22 cellular contexts compared by ENCODE assay signal in the genomic region with DNA sequence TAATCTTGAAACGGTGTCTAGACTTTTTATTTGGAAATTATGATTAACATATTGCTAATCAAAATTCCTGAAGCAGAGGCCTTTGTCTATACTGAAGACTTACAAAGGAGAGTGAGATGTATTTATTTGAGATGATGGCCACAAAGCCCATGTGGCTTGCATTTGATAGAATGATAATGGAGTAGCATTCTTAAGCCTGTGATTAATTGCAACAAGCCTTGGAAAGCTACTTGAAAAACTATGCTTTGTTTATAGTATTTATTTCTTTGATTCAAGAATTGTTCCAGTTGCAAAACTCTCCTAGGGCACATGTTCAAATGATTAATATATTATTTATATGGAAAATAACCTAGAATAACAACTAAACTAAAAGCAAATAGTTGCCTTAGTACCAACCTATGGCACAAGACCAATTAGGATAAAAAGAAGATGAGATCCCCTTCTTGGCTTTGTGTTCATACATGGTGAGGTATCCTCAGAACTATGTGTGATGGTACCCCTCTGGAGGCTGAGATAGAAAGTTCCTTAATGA.
DNase-seq lines count a peak whose midpoint lies in the region; ATAC-seq and TF ChIP-seq lines count a peak whose summit lies in the region.
"Had no signal": no experiment of that assay in that cellular context is flagged by ENCODE, and none has a peak within 500 bp of the region (broad histone marks: within the 10 kb centered on the region; RNA-seq: fewer than 3 reads in every experiment).

No MANE protein-coding gene starts in this region.

- no peak for TF ChIP-seq POLR2A in prostate gland (IDR thresholded peaks at IDR 0.05)

- no peaks in the 10 kb centered on the region for H3K36me3 Mint-ChIP-seq in CD14-positive monocyte
- H3K36me3 Mint-ChIP-seq: activated naive CD8-positive, alpha-beta T cell; immature natural killer cell; naive thymus-derived CD4-positive, alpha-beta T cell; WTC11 had no signal

- H3K9me2 ChIP-seq in OCI-LY1 (ENCODE audit: low read depth, low read length): no peaks in the 10 kb centered on the region

- no peak overlapping the region for H3K9ac ChIP-seq in OCI-LY1 (ENCODE audit: low read length)
- H3K9ac ChIP-seq in fibroblast of lung (ENCODE audit: insufficient read depth, low read length): no peak overlapping the region

- H3F3A ChIP-seq in OCI-LY1 (ENCODE audit: insufficient read depth, low read length): no peaks in the 10 kb centered on the region

- H4K20me1 ChIP-seq in OCI-LY1 (ENCODE audit: insufficient read depth, low read length) (no peaks in the 10 kb centered on the region), fibroblast of lung (ENCODE audit: control insufficient read depth, extremely low read depth, insufficient read depth, low read length) (no peaks in the 10 kb centered on the region)

- peak overlapping the region in 4 of 7 donors; percentile 61 to 89 (median 82) for H3K27ac Mint-ChIP-seq in CD14-positive monocyte
- H3K27ac Mint-ChIP-seq: activated CD8-positive, alpha-beta T cell treated with anti-CD3 and anti-CD28 coated beads, Interleukin-2, amount 10 ng/mL, durations not matched to agents 7 days and 5 days; activated naive CD8-positive, alpha-beta T cell; immature natural killer cell; naive thymus-derived CD4-positive, alpha-beta T cell; WTC11 had no signal

- H3K9me3 ChIP-seq in OCI-LY1 (ENCODE audit: low read length) (no peaks in the 10 kb centered on the region), fibroblast of lung (ENCODE audit: control insufficient read depth, insufficient read depth, low read depth, low read length) (no peaks in the 10 kb centered on the region), prostate gland (no peaks in the 10 kb centered on the region), left ventricle myocardium inferior (replicated peaks) (no peaks in the 10 kb centered on the region)
- H3K9me3 ChIP-seq: lower lobe of right lung, SJCRH30, suprapubic skin had no signal

- intact Hi-C loops in CD14-positive monocyte (cut with micrococcal nuclease): loop anchor here in 1 of 2 donors (10.0 kb wide), 1 partner anchor 163 kb away; no protein-coding TSS in a partner anchor
- intact Hi-C loops in prostate gland (cut with DNase I): loop anchor here (5.0 to 10.0 kb wide), 3 partner anchors 79 to 244 kb away; partner anchors contain the start of gene TBL1XR1
- intact Hi-C loops in left ventricle myocardium inferior (cut with micrococcal nuclease): no loop called here

- no peaks in the 10 kb centered on the region for H3K27me3 Mint-ChIP-seq in CD14-positive monocyte (ENCODE audit: low read depth in 3 of 3)
- H3K27me3 Mint-ChIP-seq: activated naive CD8-positive, alpha-beta T cell; naive thymus-derived CD4-positive, alpha-beta T cell had no signal

- H3K36me3 ChIP-seq in OCI-LY1 (ENCODE audit: insufficient read depth, low read length): no peaks in the 10 kb centered on the region
- H3K36me3 ChIP-seq in fibroblast of lung (ENCODE audit: control insufficient read depth, insufficient read depth, low read length): no peaks in the 10 kb centered on the region
- no peaks in the 10 kb centered on the region for H3K36me3 ChIP-seq in prostate gland
- H3K36me3 ChIP-seq in left ventricle myocardium inferior: no peaks in the 10 kb centered on the region
- H3K36me3 ChIP-seq: brain microvascular endothelial cell, lower lobe of right lung, SJCRH30, suprapubic skin had no signal

- H3K4me3 ChIP-seq in OCI-LY1 (ENCODE audit: low read depth, low read length, poor library complexity, severe bottlenecking) (peak overlapping the region; percentile 15), fibroblast of lung (replicated peaks in 1 of 4; ENCODE audit: control extremely low read depth in 1 of 4, insufficient read depth in 1 of 4, low read depth in 3 of 4, low read length in 4 of 4) (peak overlapping the region in 1 of 4 experiments; percentile 55), prostate gland (no peak overlapping the region), left ventricle myocardium inferior (no peak overlapping the region)
- H3K4me3 ChIP-seq: lower lobe of right lung, SJCRH30, skin epidermis, suprapubic skin had no signal

- no peaks in the 10 kb centered on the region for H3K27me3 ChIP-seq in OCI-LY1 (ENCODE audit: insufficient read depth, low read length)
- no peaks in the 10 kb centered on the region for H3K27me3 ChIP-seq in fibroblast of lung (ENCODE audit: control insufficient read depth, insufficient read depth, low read length)
- no peaks in the 10 kb centered on the region for H3K27me3 ChIP-seq in prostate gland (replicated peaks; ENCODE audit: insufficient read depth)
- H3K27me3 ChIP-seq in left ventricle myocardium inferior (ENCODE audit: low read depth): no peaks in the 10 kb centered on the region
- H3K27me3 ChIP-seq: brain microvascular endothelial cell, SJCRH30, suprapubic skin had no signal

- peaks cover 32% of the 10 kb centered on the region for H3K4me1 Mint-ChIP-seq in CD14-positive monocyte
- H3K4me1 Mint-ChIP-seq: immature natural killer cell, WTC11 had no signal

- no peaks in the 10 kb centered on the region for H3K79me2 ChIP-seq in OCI-LY1 (ENCODE audit: insufficient read depth, low read length)
- no peaks in the 10 kb centered on the region for H3K79me2 ChIP-seq in fibroblast of lung (ENCODE audit: control insufficient read depth, insufficient read depth, low read length)

- H3K4me1 ChIP-seq in OCI-LY1 (ENCODE audit: insufficient read depth, low read length, severe bottlenecking) (peaks cover 23% of the 10 kb centered on the region), fibroblast of lung (ENCODE audit: control insufficient read depth, extremely low read depth, insufficient read depth, low read length) (peaks cover 2% of the 10 kb centered on the region), prostate gland (replicated peaks) (no peaks in the 10 kb centered on the region), left ventricle myocardium inferior (peaks cover 5% of the 10 kb centered on the region)

- H3K4me3 Mint-ChIP-seq in CD14-positive monocyte: no peak overlapping the region
- H3K4me3 Mint-ChIP-seq: activated CD8-positive, alpha-beta T cell treated with anti-CD3 and anti-CD28 coated beads, Interleukin-2, amount 10 ng/mL, durations not matched to agents 7 days and 5 days; activated naive CD8-positive, alpha-beta T cell; activated T-cell treated with anti-CD3 and anti-CD28 coated beads, Interleukin-2, amount 50 U/mL, for 4 hours; immature natural killer cell; naive thymus-derived CD4-positive, alpha-beta T cell; WTC11 had no signal

- DNase-seq in CD14-positive monocyte (ENCODE audit: low spot score) (no peak), fibroblast of lung (ENCODE audit: low read depth in 2 of 2) (peak; percentile 53 to 81), prostate gland (ENCODE audit: low spot score) (no peak), left ventricle myocardium inferior (no peak), iPS-NIHi7 (ENCODE audit: extremely low spot score) (no peak), NCI-H774 (lab: John Stamatoyannopoulos, UW) (no peak)
- DNase-seq: activated CD8-positive, alpha-beta T cell treated with anti-CD3 and anti-CD28 coated beads, Interleukin-2, amount 10 ng/mL, durations not matched to agents 7 days and 5 days; activated T-cell treated with anti-CD3 and anti-CD28 coated beads, Interleukin-2, amount 50 U/mL, for 4 hours; brain microvascular endothelial cell; cortex of kidney; immature natural killer cell; lower lobe of right lung; naive thymus-derived CD4-positive, alpha-beta T cell; NCI-H2029; SJCRH30; stimulated activated CD4-positive, alpha-beta T cell treated with anti-CD3 and anti-CD28 coated beads, Interleukin-4, amount 100 ng/mL, for 24 hours had no signal

- H3K4me2 ChIP-seq in OCI-LY1 (ENCODE audit: low read length) (peak overlapping the region; percentile 60), fibroblast of lung (ENCODE audit: extremely low read depth, insufficient read depth, low read length) (peak overlapping the region; percentile 58)

- TF ChIP-seq CTCF in CD14-positive monocyte (IDR thresholded peaks at IDR 0.05) (no peak), OCI-LY1 (IDR thresholded peaks at IDR 0.05; ENCODE audit: low read length) (no peak), fibroblast of lung (conservative IDR thresholded peaks at IDR 0.05 in 1 of 2, IDR thresholded peaks at IDR 0.05 in 1 of 2; ENCODE audit: low read depth in 1 of 2, low read length in 2 of 2) (no peak), prostate gland (IDR thresholded peaks at IDR 0.05) (no peak), left ventricle myocardium inferior (IDR thresholded peaks at IDR 0.05; ENCODE audit: borderline replicate concordance) (no peak)

- no peak overlapping the region for H2AFZ ChIP-seq in OCI-LY1 (ENCODE audit: low read length)
- H2AFZ ChIP-seq in fibroblast of lung (ENCODE audit: low read length): no peak overlapping the region

- no peak for ATAC-seq in HG02763 (IDR thresholded peaks at IDR 0.05; ENCODE audit: unreplicated experiment)
- ATAC-seq: activated CD8-positive, alpha-beta T cell treated with anti-CD3 and anti-CD28 coated beads, Interleukin-2, amount 10 ng/mL, durations not matched to agents 7 days and 5 days; activated T-cell treated with anti-CD3 and anti-CD28 coated beads, Interleukin-2, amount 50 U/mL, for 4 hours; WTC11 had no signal

- H3K9me3 Mint-ChIP-seq in CD14-positive monocyte: no peaks in the 10 kb centered on the region
- H3K9me3 Mint-ChIP-seq: activated T-cell treated with anti-CD3 and anti-CD28 coated beads, Interleukin-2, amount 50 U/mL, for 4 hours; immature natural killer cell; naive thymus-derived CD4-positive, alpha-beta T cell had no signal

- H3K27ac ChIP-seq in OCI-LY1 (ENCODE audit: low read depth, low read length, poor library complexity, severe bottlenecking) (peak overlapping the region; percentile 87), fibroblast of lung (ENCODE audit: insufficient read depth, low read length) (no peak overlapping the region), prostate gland (peak overlapping the region; percentile 57 to 66), left ventricle myocardium inferior (replicated peaks) (no peak overlapping the region)
- H3K27ac ChIP-seq: brain microvascular endothelial cell, SJCRH30 had no signal

- 87% methylated on average over 1 of the region's 1 CpG for WGBS in prostate gland

Comparison
In these comparisons a context has a peak if more than half of its experiments do, and no peak if none do; other contexts are left out.
1. DNase-seq: peak in fibroblast of lung (2 of 2); none in CD14-positive monocyte (single experiment), prostate gland (single experiment), left ventricle myocardium inferior (single experiment), iPS-NIHi7 (single experiment) and NCI-H774 (single experiment).
2. H3K27ac ChIP-seq: peak in OCI-LY1 (single experiment) and prostate gland (2 of 2); none in fibroblast of lung (single experiment) and left ventricle myocardium inferior (single experiment).